Comparison of ENCODE assay signal across 14 cellular contexts in the genomic region with DNA sequence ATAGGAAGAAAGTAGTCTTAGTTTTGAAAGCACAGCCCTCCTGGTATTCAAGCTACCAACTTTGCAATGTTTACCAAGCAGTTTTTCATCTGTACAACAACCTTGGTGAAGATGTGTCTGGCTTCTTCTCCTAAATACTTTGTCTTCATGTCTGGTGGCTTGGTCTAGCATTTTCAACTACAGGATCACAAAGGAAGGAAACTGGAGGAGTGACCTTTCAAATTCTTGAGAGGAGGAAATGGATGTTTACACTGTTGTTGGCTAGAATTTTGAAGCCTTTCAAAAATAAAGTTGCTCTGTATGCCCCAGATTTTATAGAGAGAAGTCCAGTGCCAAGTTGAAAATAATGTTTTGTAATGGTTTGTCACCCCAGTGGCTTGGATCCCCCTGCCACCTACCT. TPM values are rescaled to one million over a fixed set of nuclear protein-coding genes. Genes with fewer than 3 reads are reported as not detected.
DNase-seq lines count a peak whose midpoint lies in the region; ATAC-seq and TF ChIP-seq lines count a peak whose summit lies in the region.
"Had no signal": no experiment of that assay in that cellular context is flagged by ENCODE, and none has a peak within 500 bp of the region (broad histone marks: within the 10 kb centered on the region; RNA-seq: fewer than 3 reads in every experiment).

No MANE protein-coding gene starts in this region.

- no peak for TF ChIP-seq POLR2A in gastrocnemius medialis (IDR thresholded peaks at IDR 0.05)

- CTCF ChIA-PET in activated CD4-positive, alpha-beta T cell treated with anti-CD3 and anti-CD28 coated beads for 36 hours (lab: Charles Lee) = interaction anchor here (0.6 to 1.2 kb wide), 3 partner anchors 9 to 15 kb away, joined by 3 to 4 read pairs (median 3); no protein-coding TSS in a partner anchor

- peak overlapping the region; percentile 17 for H3K27ac Mint-ChIP-seq in activated CD4-positive, alpha-beta T cell treated with anti-CD3 and anti-CD28 coated beads for 36 hours

- DNase-seq in activated CD4-positive, alpha-beta T cell treated with anti-CD3 and anti-CD28 coated beads for 36 hours = no peak
- DNase-seq in activated CD4-positive, alpha-beta T cell treated with anti-CD3 and anti-CD28 coated beads for 48 hours = no peak
- peak; percentile 31 for DNase-seq in KBM-7
- peak; percentile 73 for DNase-seq in dermis blood vessel endothelial cell
- DNase-seq in gastrocnemius medialis = no peak
- DNase-seq in NCI-H1092 (lab: John Stamatoyannopoulos, UW) = no peak
- DNase-seq: amniotic stem cell, Caco-2, dorsolateral prefrontal cortex, foreskin melanocyte, thyroid gland had no signal

- H3K4me3 ChIP-seq in gastrocnemius medialis = no peak overlapping the region
- H3K4me3 ChIP-seq: A549, dorsolateral prefrontal cortex, thyroid gland had no signal

- intact Hi-C loops in activated CD4-positive, alpha-beta T cell treated with anti-CD3 and anti-CD28 coated beads for 36 hours (cut with DNase I, micrococcal nuclease) = no loop called here
- intact Hi-C loops in gastrocnemius medialis (cut with DNase I; ENCODE audit: low total_unique reads) = no loop called here

- no peaks in the 10 kb centered on the region for H3K9me3 ChIP-seq in gastrocnemius medialis
- H3K9me3 ChIP-seq: A549, Caco-2, thyroid gland had no signal

- ATAC-seq in activated CD4-positive, alpha-beta T cell treated with anti-CD3 and anti-CD28 coated beads for 36 hours = no peak
- ATAC-seq in gastrocnemius medialis (no peak), GM21381 (IDR thresholded peaks at IDR 0.05; ENCODE audit: unreplicated experiment) (no peak), GM18498 (IDR thresholded peaks at IDR 0.05; ENCODE audit: unreplicated experiment) (no peak)
- ATAC-seq: A549 had no signal

- no peak for TF ChIP-seq CTCF in gastrocnemius medialis (IDR thresholded peaks at IDR 0.05 in 4 of 5, conservative IDR thresholded peaks at IDR 0.05 in 1 of 5)

- peak overlapping the region; percentile 43 to 65 (median 48) for H3K27ac ChIP-seq in gastrocnemius medialis
- H3K27ac ChIP-seq: A549, thyroid gland had no signal

- H3K27me3 Mint-ChIP-seq in activated CD4-positive, alpha-beta T cell treated with anti-CD3 and anti-CD28 coated beads for 36 hours = no peaks in the 10 kb centered on the region

- peaks cover 5% of the 10 kb centered on the region for H3K9me3 Mint-ChIP-seq in activated CD4-positive, alpha-beta T cell treated with anti-CD3 and anti-CD28 coated beads for 36 hours (ENCODE audit: low read depth)

- no peaks in the 10 kb centered on the region for H3K36me3 ChIP-seq in gastrocnemius medialis
- H3K36me3 ChIP-seq: thyroid gland had no signal

- in situ Hi-C loops in KBM-7 (cut with MboI; ENCODE audit: low pct_unique_long_range_greater_than_20kb, low sequenced_read_pairs) (no loop called here), gastrocnemius medialis (cut with MboI; ENCODE audit: low sequenced_read_pairs in 4 of 4) (no loop called here)

- H3K4me3 Mint-ChIP-seq in activated CD4-positive, alpha-beta T cell treated with anti-CD3 and anti-CD28 coated beads for 36 hours = no peak overlapping the region

- peaks cover 18% of the 10 kb centered on the region for H3K36me3 Mint-ChIP-seq in activated CD4-positive, alpha-beta T cell treated with anti-CD3 and anti-CD28 coated beads for 36 hours (ENCODE audit: low read depth)

- H3K27me3 ChIP-seq in gastrocnemius medialis = no peaks in the 10 kb centered on the region
- H3K27me3 ChIP-seq: dorsolateral prefrontal cortex, thyroid gland had no signal

- peaks cover 43% of the 10 kb centered on the region for H3K4me1 Mint-ChIP-seq in activated CD4-positive, alpha-beta T cell treated with anti-CD3 and anti-CD28 coated beads for 36 hours

- POLR2A ChIA-PET in activated CD4-positive, alpha-beta T cell treated with anti-CD3 and anti-CD28 coated beads for 36 hours (lab: Charles Lee) = no interaction called here

- peaks cover 31 to 37% of the 10 kb centered on the region in 2 donors for H3K4me1 ChIP-seq in gastrocnemius medialis
- H3K4me1 ChIP-seq: A549 had no signal

RNA-seq across cellular contexts. Expression of gene PAM, which starts 16.3 kb away (rescaled TPM):
- 10 to 100 TPM; 54.0 to 68.3 TPM for total RNA-seq in activated CD4-positive, alpha-beta T cell treated with anti-CD3 and anti-CD28 coated beads for 36 hours
- total RNA-seq in dermis blood vessel endothelial cell = 264 and 271 TPM in 2 replicates
- 100 to 1,000 TPM; 102 to 210 (median 172) TPM for total RNA-seq in gastrocnemius medialis

Comparison
In these comparisons a context has a peak if more than half of its experiments do, and no peak if none do; other contexts are left out.
1. DNase-seq: peak in KBM-7 (single experiment) and dermis blood vessel endothelial cell (single experiment); none in activated CD4-positive, alpha-beta T cell treated with anti-CD3 and anti-CD28 coated beads for 36 hours (single experiment), activated CD4-positive, alpha-beta T cell treated with anti-CD3 and anti-CD28 coated beads for 48 hours (single experiment), gastrocnemius medialis (0 of 2) and NCI-H1092 (single experiment).